1 cellular context compared by ENCODE assay signal in the genomic region with DNA sequence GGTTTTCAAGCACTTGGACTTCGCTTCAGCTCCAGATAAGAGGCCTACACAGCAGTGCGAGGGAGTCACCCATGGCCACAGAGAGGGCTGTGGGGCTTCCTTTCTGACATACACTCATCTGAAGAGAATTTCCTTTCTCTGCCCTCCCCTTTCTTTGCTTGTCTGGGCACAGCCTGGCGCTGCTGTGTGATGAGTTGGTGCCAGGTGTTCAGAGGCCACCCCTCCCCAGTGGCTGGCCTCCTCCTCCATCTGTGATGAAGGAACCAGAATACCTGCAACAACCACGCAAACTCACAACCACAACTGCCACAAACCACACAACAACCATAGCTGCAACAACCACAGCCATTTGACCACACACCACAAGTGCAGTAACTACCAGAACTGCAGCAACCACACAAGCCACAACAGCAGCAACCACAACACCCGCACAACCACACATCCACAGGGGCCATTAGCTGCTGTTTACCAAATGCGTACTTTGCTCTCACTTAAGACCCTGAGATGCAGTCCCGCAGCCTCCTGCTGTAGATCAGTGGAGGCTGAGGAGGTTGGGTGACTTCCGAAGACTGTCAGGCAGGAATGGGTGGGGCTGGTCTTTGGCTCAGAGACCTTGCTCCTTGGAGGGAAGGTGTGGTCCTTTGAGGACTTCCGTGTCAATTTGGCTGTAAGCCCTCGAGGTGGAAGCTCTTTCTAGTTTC.
TF ChIP-seq lines count a peak whose summit lies in the region.

No MANE protein-coding gene starts in this region.

TF ChIP-seq in IMR-90, 13 proteins besides CTCF, POLR2A, EP300 and RAD21 (continued from another document):
- TF ChIP-seq, protein P1, sequence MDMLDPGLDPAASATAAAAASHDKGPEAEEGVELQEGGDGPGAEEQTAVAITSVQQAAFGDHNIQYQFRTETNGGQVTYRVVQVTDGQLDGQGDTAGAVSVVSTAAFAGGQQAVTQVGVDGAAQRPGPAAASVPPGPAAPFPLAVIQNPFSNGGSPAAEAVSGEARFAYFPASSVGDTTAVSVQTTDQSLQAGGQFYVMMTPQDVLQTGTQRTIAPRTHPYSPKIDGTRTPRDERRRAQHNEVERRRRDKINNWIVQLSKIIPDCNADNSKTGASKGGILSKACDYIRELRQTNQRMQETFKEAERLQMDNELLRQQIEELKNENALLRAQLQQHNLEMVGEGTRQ (IDR thresholded peaks at IDR 0.05; ENCODE audit: low read depth, low read length) = no peak
- TF ChIP-seq NFE2L2 (IDR thresholded peaks at IDR 0.05; ENCODE audit: low read depth, low read length) (no peak), MAZ (IDR thresholded peaks at IDR 0.05; ENCODE audit: borderline replicate concordance, low read depth, low read length) (no peak)
